Comparison of ENCODE assay signal across 8 cellular contexts in the genomic region with DNA sequence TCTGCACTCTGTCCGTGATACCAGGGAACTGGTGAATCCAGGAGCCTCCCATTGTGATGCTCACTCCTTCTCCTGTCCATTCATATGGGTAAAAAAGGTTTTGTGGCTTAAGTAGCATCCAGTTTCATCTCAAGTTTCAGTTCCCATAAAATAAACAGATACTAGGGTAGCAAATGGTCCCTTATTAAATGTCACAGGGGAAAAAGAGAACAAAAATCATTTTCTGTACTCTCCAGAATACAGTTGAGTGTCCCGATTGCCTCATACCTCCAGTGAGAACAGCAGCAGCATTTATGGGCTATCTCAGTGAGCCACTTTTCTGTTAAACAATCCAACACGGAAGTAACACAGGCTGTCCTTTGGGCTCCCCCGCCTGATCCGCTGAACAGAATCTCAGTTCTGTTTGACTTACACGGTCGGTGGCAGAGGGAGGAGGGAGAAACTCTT.
DNase-seq lines count a peak whose midpoint lies in the region; ATAC-seq and TF ChIP-seq lines count a peak whose summit lies in the region.

No MANE protein-coding gene starts in this region.

- peaks cover 10% of the 10 kb centered on the region for H3K36me3 Mint-ChIP-seq in chondrocyte (ENCODE audit: low read depth)

- peaks cover 9% of the 10 kb centered on the region for H3K4me1 ChIP-seq in iPS-15b (ENCODE audit: control insufficient read depth, insufficient read depth, low read length)

- DNase-seq in DMS153 (lab: John Stamatoyannopoulos, UW) (peak; percentile 6), DMS153 treated with DMSO at 0.1 percent for 48 hours (lab: John Stamatoyannopoulos, UW; ENCODE audit: unreplicated experiment) (no peak), NCI-H748 treated with DMSO at 0.1 percent for 48 hours (lab: John Stamatoyannopoulos, UW) (peak; percentile 5), NCI-H2171 treated with DMSO at 0.1 percent for 48 hours (lab: John Stamatoyannopoulos, UW) (no peak), chondrocyte (ENCODE audit: low spot score) (no peak), NCI-H1436 treated with DMSO at 0.1 percent for 48 hours (lab: John Stamatoyannopoulos, UW) (no peak)

- H3K27me3 ChIP-seq in iPS-15b (ENCODE audit: control insufficient read depth, insufficient read depth, low read length) = no peaks in the 10 kb centered on the region

- no peak overlapping the region for H3K27ac Mint-ChIP-seq in chondrocyte (ENCODE audit: unreplicated experiment)

- H3K9me3 ChIP-seq in iPS-15b (ENCODE audit: control insufficient read depth, insufficient read depth, low read length) = no peaks in the 10 kb centered on the region

- H3K9me3 Mint-ChIP-seq in chondrocyte (ENCODE audit: low read depth) = peaks cover 8% of the 10 kb centered on the region

- H3K4me1 Mint-ChIP-seq in chondrocyte (ENCODE audit: low read depth) = peaks cover 4% of the 10 kb centered on the region

- no peaks in the 10 kb centered on the region for H3K36me3 ChIP-seq in iPS-15b (ENCODE audit: control insufficient read depth, insufficient read depth, low read length)

- peak overlapping the region; percentile 3 for H3K4me3 ChIP-seq in iPS-15b (ENCODE audit: low read depth, low read length)

- no peak for TF ChIP-seq CTCF in chondrocyte (IDR thresholded peaks at IDR 0.05)

- no peak overlapping the region for H3K9ac ChIP-seq in iPS-15b (ENCODE audit: low read depth, low read length)

- H3K27me3 Mint-ChIP-seq in chondrocyte (ENCODE audit: low read depth) = no peaks in the 10 kb centered on the region

- H3K4me3 Mint-ChIP-seq in chondrocyte (ENCODE audit: unreplicated experiment) = no peak overlapping the region

- ATAC-seq in HG02678 (IDR thresholded peaks at IDR 0.05; ENCODE audit: unreplicated experiment) = peak; percentile 60

Comparison
In these comparisons a context has a peak if more than half of its experiments do, and no peak if none do; other contexts are left out.
1. DNase-seq: peak in DMS153 (single experiment) and NCI-H748 treated with DMSO at 0.1 percent for 48 hours (single experiment); none in DMS153 treated with DMSO at 0.1 percent for 48 hours (single experiment), NCI-H2171 treated with DMSO at 0.1 percent for 48 hours (single experiment), chondrocyte (single experiment) and NCI-H1436 treated with DMSO at 0.1 percent for 48 hours (single experiment).